ENCODE assay signal across 5 cellular contexts in genomic region chrX:26070882-26071281, GRCh38.
"Had no signal": no experiment of that assay in that cellular context is flagged by ENCODE, and none has a peak within 500 bp of the region (broad histone marks: within the 10 kb centered on the region; RNA-seq: fewer than 3 reads in every experiment).

No MANE protein-coding gene starts in this region.

- H3K27me3 Mint-ChIP-seq: IgD-negative memory B cell had no signal

- H3K27ac ChIP-seq: HL-60 had no signal

- H3K4me1 Mint-ChIP-seq: IgD-negative memory B cell had no signal

- H3K9me3 Mint-ChIP-seq: IgD-negative memory B cell had no signal

- H3K27ac Mint-ChIP-seq: IgD-negative memory B cell had no signal

- H3K4me3 Mint-ChIP-seq: IgD-negative memory B cell had no signal

- ATAC-seq: HepG2, K562 had no signal

- DNase-seq: IMR-90 had no signal

- H3K4me3 ChIP-seq: K562 had no signal

- H3K36me3 Mint-ChIP-seq: IgD-negative memory B cell had no signal
